Comparison of ENCODE assay signal across 1 cellular context in the genomic region with DNA sequence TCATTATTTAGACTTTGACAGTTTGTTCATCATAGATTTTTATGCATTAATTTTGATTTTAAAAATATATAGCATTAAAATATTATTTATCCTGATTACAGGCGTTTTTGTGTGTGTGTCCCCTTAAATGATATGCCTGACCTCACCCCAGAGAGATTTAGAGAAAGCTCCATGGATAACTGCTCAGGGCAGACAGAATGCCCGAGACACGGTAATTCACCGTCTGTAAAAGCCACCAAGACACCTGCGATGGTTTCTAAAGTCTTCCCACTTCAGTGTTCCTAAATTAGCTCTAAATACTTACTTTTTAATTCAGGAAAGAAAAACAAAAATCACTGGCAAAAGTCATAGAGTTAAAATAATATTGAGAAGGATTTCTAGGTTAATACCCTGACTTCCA.
TF ChIP-seq lines count a peak whose summit lies in the region.

No MANE protein-coding gene starts in this region.

TF ChIP-seq in IMR-90, 13 proteins besides CTCF, POLR2A, EP300 and RAD21 (continued from another document):
- TF ChIP-seq USF2 (IDR thresholded peaks at IDR 0.05; ENCODE audit: low read depth, low read length) = no peak
- no peak for TF ChIP-seq CEBPB (IDR thresholded peaks at IDR 0.05; ENCODE audit: low read depth, low read length)
- TF ChIP-seq SMC3 (IDR thresholded peaks at IDR 0.05; ENCODE audit: low read depth, low read length) = no peak
- no peak for TF ChIP-seq FOS (IDR thresholded peaks at IDR 0.05; ENCODE audit: low read depth, low read length)
- TF ChIP-seq RCOR1 (IDR thresholded peaks at IDR 0.05; ENCODE audit: insufficient replicate concordance, low read length) = no peak
- no peak for TF ChIP-seq CHD1 (IDR thresholded peaks at IDR 0.05; ENCODE audit: low read depth, low read length)
- TF ChIP-seq MAFK (IDR thresholded peaks at IDR 0.05; ENCODE audit: low read depth, low read length) = no peak
- TF ChIP-seq BHLHE40 (IDR thresholded peaks at IDR 0.05; ENCODE audit: low read depth, low read length) = no peak
- TF ChIP-seq, protein P1, sequence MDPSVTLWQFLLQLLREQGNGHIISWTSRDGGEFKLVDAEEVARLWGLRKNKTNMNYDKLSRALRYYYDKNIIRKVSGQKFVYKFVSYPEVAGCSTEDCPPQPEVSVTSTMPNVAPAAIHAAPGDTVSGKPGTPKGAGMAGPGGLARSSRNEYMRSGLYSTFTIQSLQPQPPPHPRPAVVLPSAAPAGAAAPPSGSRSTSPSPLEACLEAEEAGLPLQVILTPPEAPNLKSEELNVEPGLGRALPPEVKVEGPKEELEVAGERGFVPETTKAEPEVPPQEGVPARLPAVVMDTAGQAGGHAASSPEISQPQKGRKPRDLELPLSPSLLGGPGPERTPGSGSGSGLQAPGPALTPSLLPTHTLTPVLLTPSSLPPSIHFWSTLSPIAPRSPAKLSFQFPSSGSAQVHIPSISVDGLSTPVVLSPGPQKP (IDR thresholded peaks at IDR 0.05; ENCODE audit: borderline replicate concordance, low read depth, low read length) = no peak
- TF ChIP-seq NFE2L2 (IDR thresholded peaks at IDR 0.05; ENCODE audit: low read depth, low read length) = no peak
- TF ChIP-seq RFX5 (IDR thresholded peaks at IDR 0.05; ENCODE audit: low read depth, low read length) = no peak
- no peak for TF ChIP-seq MAZ (IDR thresholded peaks at IDR 0.05; ENCODE audit: borderline replicate concordance, low read depth, low read length)
